ENCODE assay signal across 8 cellular contexts in the genomic region with DNA sequence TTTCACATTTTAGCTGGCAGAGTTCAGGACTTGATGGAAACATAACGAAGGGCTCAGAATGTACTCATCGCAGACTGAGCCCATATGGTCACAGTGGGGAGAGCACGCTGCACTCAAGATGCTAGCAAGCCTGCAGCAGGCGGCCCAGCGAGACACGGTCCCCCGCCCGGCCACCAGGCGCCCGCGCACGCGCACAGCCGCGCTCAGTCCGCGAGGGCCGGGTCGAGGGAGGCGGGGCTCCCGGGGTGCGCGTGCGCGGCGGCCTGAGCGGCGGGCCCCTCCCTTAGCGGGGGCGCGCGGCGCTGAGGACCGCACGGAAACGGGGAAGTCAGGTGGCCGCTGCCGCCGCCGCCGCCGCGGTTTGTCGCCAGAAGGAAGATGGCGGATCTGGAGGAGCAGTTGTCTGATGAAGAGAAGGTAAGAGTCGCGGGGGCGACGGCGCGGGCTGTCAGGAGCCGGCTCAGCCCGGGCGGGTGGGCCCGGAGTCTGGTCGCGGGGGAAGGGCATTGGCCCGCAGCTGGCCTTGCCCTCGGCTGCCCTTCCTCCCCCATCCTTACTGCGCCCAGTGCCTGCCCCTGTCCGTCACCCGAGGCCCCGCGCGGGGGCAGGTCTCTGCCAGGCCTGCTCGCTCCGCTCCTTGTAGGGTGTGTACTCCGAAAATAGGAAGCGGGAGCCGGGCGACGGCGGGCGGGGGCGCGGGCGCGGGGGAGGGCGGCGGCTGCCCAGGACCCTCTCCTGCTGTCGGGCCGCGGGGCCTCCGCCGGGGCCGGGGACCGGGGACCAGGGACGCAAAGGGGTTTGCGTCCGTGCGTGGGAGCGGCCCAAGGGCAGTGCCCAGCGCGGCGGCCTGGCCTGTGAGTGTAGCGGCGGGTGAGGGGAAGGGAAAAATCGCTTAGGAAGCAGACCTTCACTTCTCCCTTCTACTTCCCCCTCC. TPM values are rescaled to one million over a fixed set of nuclear protein-coding genes. Genes with fewer than 3 reads are reported as not detected.
A peak's percentile ranks its signal among the peaks of the same experiment; 100 is the strongest.
DNase-seq lines count a peak whose midpoint lies in the region; ATAC-seq and TF ChIP-seq lines count a peak whose summit lies in the region.

A gene (plus strand): TSS at position 354 of the 934 bp plus-strand sequence. CDS start 25 bp downstream, at position 379.

- H3K4me1 Mint-ChIP-seq in H9, result peaks cover 19 to 22% of the 10 kb centered on the region in 2 experiments
- H3K4me1 Mint-ChIP-seq in nephron, result peaks cover 31% of the 10 kb centered on the region

- H2BK120ac ChIP-seq in H9 (ENCODE audit: low read depth, low read length, poor library complexity, severe bottlenecking), result no peak within 1 kb of the TSS

- H2BK12ac ChIP-seq in H9 (ENCODE audit: insufficient read length, low read depth, low read length), result no peak within 1 kb of the TSS

- peak within 1 kb of the TSS; percentile 88 for H3K18ac ChIP-seq in H9 (ENCODE audit: insufficient read length, low read depth, low read length)

- no peaks in the 10 kb centered on the region for H3K27me3 ChIP-seq in H9 (ENCODE audit: insufficient read depth, low read length)

- TF ChIP-seq CTCF in H9 (conservative IDR thresholded peaks at IDR 0.05), result peak; percentile 30; the same call in 1 of the 3 replicates
- TF ChIP-seq CTCF in nephron (IDR thresholded peaks at IDR 0.05; ENCODE audit: unreplicated experiment in 3 of 3), result peak in 2 of 3 experiments; percentile 35 to 58

- no peak within 1 kb of the TSS for H2AFZ ChIP-seq in H9 (ENCODE audit: low read length)

- H3K4me3 Mint-ChIP-seq in H9 (peak within 1 kb of the TSS; percentile 88 to 98), nephron (peak within 1 kb of the TSS; percentile 98 to 100 (median 99))

- H2BK20ac ChIP-seq in H9 (ENCODE audit: low read depth, low read length, poor library complexity, severe bottlenecking), result no peak within 1 kb of the TSS

- H3K36me3 Mint-ChIP-seq in H9 (ENCODE audit: insufficient read depth in 1 of 3, low read depth in 3 of 3) (peaks cover 0 to 1% (median 0%) of the 10 kb centered on the region in 3 experiments; a peak in 3 of 7 replicates), nephron (ENCODE audit: low read depth) (peaks cover 10% of the 10 kb centered on the region)

- H3K79me1 ChIP-seq in H9 (ENCODE audit: insufficient read depth, low read depth, low read length, poor library complexity, severe bottlenecking), result peaks cover 7% of the 10 kb centered on the region

- no peak within 1 kb of the TSS for H3K56ac ChIP-seq in H9 (ENCODE audit: insufficient read length, low read depth, low read length)

- WGBS in H9 (ENCODE audit: extremely low coverage, insufficient read length, low lambda C conversion rate), result no CpG with 5 or more reads among the region's 98 CpGs

- H3K4me2 ChIP-seq in H9 (ENCODE audit: insufficient read depth, insufficient read length, low read length), result peak within 1 kb of the TSS; percentile 95

- no peak within 1 kb of the TSS for H2AK5ac ChIP-seq in H9 (ENCODE audit: insufficient read length, low read length)

- no peak within 1 kb of the TSS for H4K5ac ChIP-seq in H9 (ENCODE audit: insufficient read length, low read depth, low read length)

- H3K9me3 Mint-ChIP-seq in H9, result peaks cover 0 to under 1% of the 10 kb centered on the region in 2 experiments; a peak in 1 of 5 replicates
- H3K9me3 Mint-ChIP-seq in nephron, result no peaks in the 10 kb centered on the region

- H2BK15ac ChIP-seq in H9 (ENCODE audit: low read depth, low read length), result no peak within 1 kb of the TSS

- H3K79me2 ChIP-seq in H9 (ENCODE audit: insufficient read depth, low read length), result peaks cover 30% of the 10 kb centered on the region; the same call in 1 of the 2 replicates

- H3K9me3 ChIP-seq in H9 (ENCODE audit: control insufficient read depth, low read depth, low read length), result no peaks in the 10 kb centered on the region

- no peak within 1 kb of the TSS for H4K8ac ChIP-seq in H9 (replicated peaks; ENCODE audit: insufficient read length, low read depth, low read length)

- no peak within 1 kb of the TSS for H4K91ac ChIP-seq in H9 (ENCODE audit: insufficient read length, low read depth, low read length)

- no peak within 1 kb of the TSS for H2BK5ac ChIP-seq in H9 (ENCODE audit: insufficient read length, low read length)

- no peak within 1 kb of the TSS for H3K4ac ChIP-seq in H9 (ENCODE audit: low read depth, low read length)

- no peaks in the 10 kb centered on the region for H4K20me1 ChIP-seq in H9 (ENCODE audit: control insufficient read depth, insufficient read depth, insufficient read length)

- H3K9ac ChIP-seq in H9 (ENCODE audit: extremely low read depth, insufficient read length, low read length), result peak within 1 kb of the TSS; percentile 85

- DNase-seq in GDM1 (lab: John Stamatoyannopoulos, UW) (peak; percentile 94), H9 (peak; percentile 91), M059J (ENCODE audit: low read depth) (peak; percentile 89), fibroblast of peridontal ligament (ENCODE audit: extremely low read depth) (peak; percentile 79)
- DNase-seq in activated T-helper 9 cell treated with anti-CD3 and anti-CD28 coated beads, Interleukin-2, amount 50 U/mL, for 16 hours (ENCODE audit: low read depth), result peak; percentile 95
- peak; percentile 98 for DNase-seq in stimulated activated naive CD8-positive, alpha-beta T cell treated with anti-CD3 and anti-CD28 coated beads, Interleukin-15, Interleukin-2, amounts not matched to agents 100 U/mL and 50 U/mL, for 24 hours

- peaks cover under 1% of the 10 kb centered on the region; the same call in 1 of the 2 replicates for H3K4me1 ChIP-seq in H9 (ENCODE audit: insufficient read depth, low read length)

- H3K23ac ChIP-seq in H9 (ENCODE audit: insufficient read length, low read depth, low read length), result no peak within 1 kb of the TSS

- TF ChIP-seq POLR2A in Raji (IDR thresholded peaks at IDR 0.05; ENCODE audit: insufficient read depth, low read depth, low read length), result peak; percentile 90

- peak within 1 kb of the TSS; percentile 78 for H3K14ac ChIP-seq in H9 (ENCODE audit: insufficient read depth, low read length)

- peak; percentile 95 for ATAC-seq in stimulated activated naive CD8-positive, alpha-beta T cell treated with anti-CD3 and anti-CD28 coated beads, Interleukin-15, Interleukin-2, amounts not matched to agents 100 U/mL and 50 U/mL, for 24 hours

- H3K27ac Mint-ChIP-seq in H9 (peak within 1 kb of the TSS; percentile 95 to 97 (median 97)), nephron (peak within 1 kb of the TSS; percentile 93 to 99 (median 98))

- peaks cover 7% of the 10 kb centered on the region for H3K27me3 Mint-ChIP-seq in H9 (ENCODE audit: low read depth)
- H3K27me3 Mint-ChIP-seq in nephron (ENCODE audit: low read depth), result peaks cover 2% of the 10 kb centered on the region

- no peak within 1 kb of the TSS for H3T11ph ChIP-seq in H9 (ENCODE audit: low read length)

- H3K27ac ChIP-seq in H9 (ENCODE audit: insufficient read length, low read depth, low read length), result no peak within 1 kb of the TSS

- H3K23me2 ChIP-seq in H9 (ENCODE audit: insufficient read length, low read depth, low read length, poor library complexity, severe bottlenecking), result peaks cover 9% of the 10 kb centered on the region

RNA-seq across cellular contexts. Expression of the gene that starts here (rescaled TPM):
- total RNA-seq in H9 (2021), result 131 and 132 TPM in 2 replicates
- 126 and 214 TPM in 2 replicates for total RNA-seq in M059J (2014; rRNA removed; shearing (Covaris generic))
